28 cellular contexts compared by ENCODE assay signal in the genomic region with DNA sequence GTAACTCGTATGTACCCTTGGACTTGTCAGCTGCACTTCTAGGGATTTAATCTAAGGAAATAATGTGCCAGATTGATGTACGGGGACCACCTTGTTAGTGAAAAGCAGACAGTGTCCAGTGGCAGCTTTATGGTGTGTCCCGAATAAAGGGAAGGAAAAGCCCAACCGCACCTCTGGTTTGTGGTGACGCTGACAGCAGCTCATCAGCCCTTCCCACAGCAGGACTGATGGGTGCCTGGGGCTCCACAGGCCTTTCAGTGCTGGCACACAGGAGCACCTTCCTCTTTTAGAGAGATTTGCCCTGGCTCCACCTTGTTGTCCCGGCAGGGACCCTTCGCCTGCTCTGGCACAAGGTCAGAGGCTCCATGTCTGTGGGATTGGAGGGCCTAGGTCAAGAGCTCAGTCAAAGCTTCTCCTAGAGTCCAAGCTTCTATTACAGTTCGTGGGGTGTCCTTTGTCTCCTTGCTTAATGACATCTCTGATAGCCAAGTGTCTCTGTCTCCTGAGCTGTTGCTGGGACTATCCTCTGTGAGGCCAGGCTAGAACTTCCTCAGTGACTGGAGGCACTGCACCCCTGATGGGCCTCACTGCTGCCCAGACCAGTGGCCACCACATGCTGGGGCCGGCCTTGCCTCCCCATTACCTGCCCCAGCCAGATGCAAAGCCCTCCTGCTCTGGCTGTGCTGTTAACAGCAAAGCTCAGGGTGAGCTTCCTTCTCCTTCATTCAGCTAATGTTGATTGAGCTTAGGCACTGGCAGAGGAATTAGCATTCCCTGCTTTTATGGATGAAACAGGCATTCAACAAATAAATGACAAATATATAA. TPM values are rescaled to one million over a fixed set of nuclear protein-coding genes. Genes with fewer than 3 reads are reported as not detected.
A peak's percentile ranks its signal among the peaks of the same experiment; 100 is the strongest.
DNase-seq lines count a peak whose midpoint lies in the region; ATAC-seq and TF ChIP-seq lines count a peak whose summit lies in the region.
"Had no signal": no experiment of that assay in that cellular context is flagged by ENCODE, and none has a peak within 500 bp of the region (broad histone marks: within the 10 kb centered on the region; RNA-seq: fewer than 3 reads in every experiment).

No MANE protein-coding gene starts in this region.

- H3K27ac ChIP-seq in HUES64 (ENCODE audit: low read depth, low read length): peak overlapping the region; percentile 0; the same call in 1 of the 2 replicates
- no peak overlapping the region for H3K27ac ChIP-seq in neuronal stem cell (replicated peaks; ENCODE audit: low read length)
- no peak overlapping the region for H3K27ac ChIP-seq in upper lobe of left lung
- H3K27ac ChIP-seq: KMS-11, Peyer's patch, SJSA1, thoracic aorta had no signal

- TF ChIP-seq POLR2A in upper lobe of left lung (IDR thresholded peaks at IDR 0.05): no peak

- H4K8ac ChIP-seq in neuronal stem cell (ENCODE audit: low read depth, low read length): no peak overlapping the region

- H4K91ac ChIP-seq in neuronal stem cell (ENCODE audit: low read depth, low read length, poor library complexity): no peak overlapping the region

- H3K14ac ChIP-seq in neuronal stem cell (ENCODE audit: low read length): no peak overlapping the region

- H3K4ac ChIP-seq in neuronal stem cell (ENCODE audit: low read length): no peak overlapping the region

- H3K9me3 Mint-ChIP-seq in activated T-helper 1 cell treated with anti-CD3 and anti-CD28 coated beads, Interleukin-12 subunit alpha, Interleukin-12 subunit beta, Interleukin-2, Interleukin-4 antibody, amounts not matched to agents 30 ng/mL and 10 ng/mL and 1 ng/mL, durations not matched to agents 14 hours and 24 hours and 36 hours: no peaks in the 10 kb centered on the region
- H3K9me3 Mint-ChIP-seq: activated CD4-positive, alpha-beta T cell treated with anti-CD3 and anti-CD28 coated beads, Interleukin-2, amount 10 ng/mL, durations not matched to agents 7 days and 5 days; activated naive CD4-positive, alpha-beta T cell treated with anti-CD3 and anti-CD28 coated beads, Interleukin-2, amount 50 U/mL, for 72 hours; CD4-positive, CD25-positive, alpha-beta regulatory T cell; central memory CD8-positive, alpha-beta T cell; memory B cell had no signal

- no peak overlapping the region for H2AFZ ChIP-seq in neuronal stem cell (ENCODE audit: low read length)

- H3K36me3 Mint-ChIP-seq in activated T-helper 1 cell treated with anti-CD3 and anti-CD28 coated beads, Interleukin-12 subunit alpha, Interleukin-12 subunit beta, Interleukin-2, Interleukin-4 antibody, amounts not matched to agents 30 ng/mL and 10 ng/mL and 1 ng/mL, durations not matched to agents 14 hours and 24 hours and 36 hours (ENCODE audit: low read depth): peaks cover 54% of the 10 kb centered on the region

- H3K4me3 ChIP-seq in HUES64 (ENCODE audit: low read length) (no peak overlapping the region), neuronal stem cell (ENCODE audit: low read length in 2 of 2) (no peak overlapping the region), upper lobe of left lung (no peak overlapping the region)
- H3K4me3 ChIP-seq: Peyer's patch, SJSA1, smooth muscle cell, thoracic aorta had no signal

- H3K4me2 ChIP-seq in neuronal stem cell (ENCODE audit: insufficient read depth, low read length, poor library complexity, severe bottlenecking): no peak overlapping the region
- H3K4me2 ChIP-seq: KMS-11, smooth muscle cell had no signal

- ATAC-seq in GM21825 (IDR thresholded peaks at IDR 0.05; ENCODE audit: unreplicated experiment) (no peak), upper lobe of left lung (ENCODE audit: low FRiP score in 2 of 2) (no peak)
- ATAC-seq: activated naive CD4-positive, alpha-beta T cell treated with anti-CD3 and anti-CD28 coated beads, Interleukin-2, amount 50 U/mL, for 72 hours; HCT116; left colon had no signal

- no peaks in the 10 kb centered on the region for H3K27me3 Mint-ChIP-seq in activated T-helper 1 cell treated with anti-CD3 and anti-CD28 coated beads, Interleukin-12 subunit alpha, Interleukin-12 subunit beta, Interleukin-2, Interleukin-4 antibody, amounts not matched to agents 30 ng/mL and 10 ng/mL and 1 ng/mL, durations not matched to agents 14 hours and 24 hours and 36 hours (ENCODE audit: insufficient read depth)
- H3K27me3 Mint-ChIP-seq: activated CD4-positive, alpha-beta T cell treated with anti-CD3 and anti-CD28 coated beads, Interleukin-2, amount 10 ng/mL, durations not matched to agents 7 days and 5 days; CD4-positive, CD25-positive, alpha-beta regulatory T cell; central memory CD8-positive, alpha-beta T cell; memory B cell had no signal

- H3K4me1 ChIP-seq in HUES64 (ENCODE audit: insufficient read depth, low read length) (peaks cover 9% of the 10 kb centered on the region; the same call in 1 of the 2 replicates), neuronal stem cell (ENCODE audit: control insufficient read depth in 2 of 2, insufficient read depth in 1 of 2, low read depth in 1 of 2, low read length in 2 of 2) (no peaks in the 10 kb centered on the region), upper lobe of left lung (no peaks in the 10 kb centered on the region)
- H3K4me1 ChIP-seq: Peyer's patch had no signal

- no peak overlapping the region for H2AK5ac ChIP-seq in neuronal stem cell (ENCODE audit: low read depth, low read length)

- peaks cover 34% of the 10 kb centered on the region for H3K36me3 ChIP-seq in HUES64 (ENCODE audit: insufficient read depth, low read length)
- H3K36me3 ChIP-seq in neuronal stem cell (replicated peaks in 1 of 2; ENCODE audit: control insufficient read depth in 2 of 2, insufficient read depth in 2 of 2, low read length in 2 of 2): peaks cover 12 to 51% of the 10 kb centered on the region in 2 donors
- peaks cover 0 to 57% (median 24%) of the 10 kb centered on the region in 4 donors for H3K36me3 ChIP-seq in upper lobe of left lung

- peak overlapping the region; percentile 3 for H3K27ac Mint-ChIP-seq in activated T-helper 1 cell treated with anti-CD3 and anti-CD28 coated beads, Interleukin-12 subunit alpha, Interleukin-12 subunit beta, Interleukin-2, Interleukin-4 antibody, amounts not matched to agents 30 ng/mL and 10 ng/mL and 1 ng/mL, durations not matched to agents 14 hours and 24 hours and 36 hours
- H3K27ac Mint-ChIP-seq: activated CD4-positive, alpha-beta T cell treated with anti-CD3 and anti-CD28 coated beads, Interleukin-2, amount 10 ng/mL, durations not matched to agents 7 days and 5 days; CD4-positive, CD25-positive, alpha-beta regulatory T cell; memory B cell had no signal

- no peak overlapping the region for H2BK15ac ChIP-seq in neuronal stem cell (ENCODE audit: low read length)

- peak overlapping the region; percentile 59 for H3K23ac ChIP-seq in neuronal stem cell (ENCODE audit: low read depth, low read length, poor library complexity)

- H2BK5ac ChIP-seq in neuronal stem cell (ENCODE audit: low read length): no peak overlapping the region

- WGBS in HUES64: 85% methylated on average over 9 of the region's 9 CpGs
- no CpG with 5 or more reads among the region's 9 CpGs for WGBS in neuronal stem cell (ENCODE audit: extremely low coverage in 2 of 2, insufficient read length in 2 of 2, insufficient replicate concordance in 1 of 2), 2 donors
- WGBS in upper lobe of left lung, 2 donors: 63 to 76% methylated on average over 8 to 9 of the region's 9 CpGs

- no peak for TF ChIP-seq CTCF in upper lobe of left lung (IDR thresholded peaks at IDR 0.05)

- H3K27me3 ChIP-seq in HUES64 (ENCODE audit: insufficient read depth, low read length): no peaks in the 10 kb centered on the region
- H3K27me3 ChIP-seq in neuronal stem cell (ENCODE audit: control insufficient read depth in 3 of 3, insufficient read depth in 3 of 3, low read depth in 1 of 3, low read length in 3 of 3): no peaks in the 10 kb centered on the region
- no peaks in the 10 kb centered on the region for H3K27me3 ChIP-seq in upper lobe of left lung
- H3K27me3 ChIP-seq: Peyer's patch, SJSA1 had no signal

- H3K4me3 Mint-ChIP-seq in activated T-helper 1 cell treated with anti-CD3 and anti-CD28 coated beads, Interleukin-12 subunit alpha, Interleukin-12 subunit beta, Interleukin-2, Interleukin-4 antibody, amounts not matched to agents 30 ng/mL and 10 ng/mL and 1 ng/mL, durations not matched to agents 14 hours and 24 hours and 36 hours: no peak overlapping the region
- H3K4me3 Mint-ChIP-seq: activated CD4-positive, alpha-beta T cell treated with anti-CD3 and anti-CD28 coated beads, Interleukin-2, amount 10 ng/mL, durations not matched to agents 7 days and 5 days; CD4-positive, CD25-positive, alpha-beta regulatory T cell; central memory CD8-positive, alpha-beta T cell; memory B cell had no signal

- intact Hi-C loops in activated T-helper 1 cell treated with anti-CD3 and anti-CD28 coated beads, Interleukin-12 subunit alpha, Interleukin-12 subunit beta, Interleukin-2, Interleukin-4 antibody, amounts not matched to agents 30 ng/mL and 10 ng/mL and 1 ng/mL, durations not matched to agents 14 hours and 24 hours and 36 hours (cut with micrococcal nuclease): no loop called here
- intact Hi-C loops in cardiac septum (cut with DNase I): no loop called here

- peak; percentile 39 for DNase-seq in GDM1 (lab: John Stamatoyannopoulos, UW)
- DNase-seq in activated T-helper 1 cell treated with anti-CD3 and anti-CD28 coated beads, Interleukin-12 subunit alpha, Interleukin-12 subunit beta, Interleukin-2, Interleukin-4 antibody, amounts not matched to agents 30 ng/mL and 10 ng/mL and 1 ng/mL, durations not matched to agents 14 hours and 24 hours and 36 hours (ENCODE audit: low spot score): no peak
- no peak for DNase-seq in neuronal stem cell (ENCODE audit: low spot score)
- DNase-seq in cardiac septum (ENCODE audit: low spot score): no peak
- DNase-seq in stimulated activated naive CD4-positive, alpha-beta T cell treated with Interleukin-2 at 50 U/mL for 16 hours (lab: John Stamatoyannopoulos, UW): no peak
- no peak for DNase-seq in upper lobe of left lung
- DNase-seq: activated CD4-positive, alpha-beta T cell treated with anti-CD3 and anti-CD28 coated beads, Interleukin-2, amount 10 ng/mL, durations not matched to agents 7 days and 5 days; aorta; CD4-positive, CD25-positive, alpha-beta regulatory T cell; EL; left colon; NCI-H1694; NCI-H2171; NCI-H524 treated with DMSO at 0.1 percent for 48 hours; Peyer's patch; retina; stimulated activated CD4-positive, alpha-beta T cell treated with anti-CD3 and anti-CD28 coated beads, Interleukin-2, amount 100 ng/mL, for 24 hours; T-helper 1 cell had no signal

- H3K9ac ChIP-seq in HUES64 (ENCODE audit: low read depth, low read length) (no peak overlapping the region), neuronal stem cell (ENCODE audit: low read depth, low read length, poor library complexity) (peak overlapping the region; percentile 24)
- H3K9ac ChIP-seq: KMS-11 had no signal

- TF ChIP-seq EP300 in upper lobe of left lung (IDR thresholded peaks at IDR 0.05): no peak

- no peak overlapping the region for H2BK120ac ChIP-seq in neuronal stem cell (ENCODE audit: low read depth, low read length)

- no peak overlapping the region for H3K18ac ChIP-seq in neuronal stem cell (ENCODE audit: low read length)

- H3K9me3 ChIP-seq in HUES64 (ENCODE audit: insufficient read depth, low read depth, low read length) (no peaks in the 10 kb centered on the region), neuronal stem cell (replicated peaks in 1 of 2; ENCODE audit: control insufficient read depth in 2 of 2, insufficient read depth in 1 of 2, low read depth in 1 of 2, low read length in 2 of 2) (no peaks in the 10 kb centered on the region), upper lobe of left lung (no peaks in the 10 kb centered on the region)
- H3K9me3 ChIP-seq: Peyer's patch, SJSA1, thoracic aorta had no signal

- H3K4me1 Mint-ChIP-seq in activated T-helper 1 cell treated with anti-CD3 and anti-CD28 coated beads, Interleukin-12 subunit alpha, Interleukin-12 subunit beta, Interleukin-2, Interleukin-4 antibody, amounts not matched to agents 30 ng/mL and 10 ng/mL and 1 ng/mL, durations not matched to agents 14 hours and 24 hours and 36 hours (ENCODE audit: low read depth): peaks cover 42% of the 10 kb centered on the region
- H3K4me1 Mint-ChIP-seq: memory B cell had no signal

- no peaks in the 10 kb centered on the region for H3K79me1 ChIP-seq in neuronal stem cell (ENCODE audit: low read depth, low read length)

- H2BK12ac ChIP-seq in neuronal stem cell (ENCODE audit: low read length): no peak overlapping the region

RNA-seq across cellular contexts. Expression of a gene that starts 33.0 kb away (rescaled TPM):
- polyA plus RNA-seq in HUES64 (2013, experiment 1 of 2): 40.6 TPM
- polyA plus RNA-seq in HUES64 (2013, experiment 2 of 2): 42.4 TPM
- total RNA-seq in activated T-helper 1 cell treated with anti-CD3 and anti-CD28 coated beads, Interleukin-12 subunit alpha, Interleukin-12 subunit beta, Interleukin-2, Interleukin-4 antibody, amounts not matched to agents 30 ng/mL and 10 ng/mL and 1 ng/mL, durations not matched to agents 14 hours and 24 hours and 36 hours: 109 and 119 TPM in 2 replicates
- polyA plus RNA-seq in neuronal stem cell (2013, experiment 1 of 2): 19.6 TPM
- 19.6 TPM for polyA plus RNA-seq in neuronal stem cell (2013, experiment 2 of 2)
- total RNA-seq in cardiac septum (8.8 TPM), upper lobe of left lung (10 to 100 TPM in 4 of 6 donors, 1 to 10 TPM in 2; 9.4 to 19.9 (median 11.1) TPM)
